Comparison of ENCODE assay signal across 3 cellular contexts in genomic region chr10:5450605-5451384, GRCh38.
TF ChIP-seq lines count a peak whose summit lies in the region.

No MANE protein-coding gene starts in this region.

TF ChIP-seq in SK-N-SH, 30 proteins besides CTCF, POLR2A, EP300 and RAD21:
- TF ChIP-seq JUND (IDR thresholded peaks at IDR 0.05) (0 out of 2 replicates have a peak, but pooled peaks have one; percentile 12), PBX3 (IDR thresholded peaks at IDR 0.05) (no peak)

TF ChIP-seq in SK-N-SH treated with all-trans-retinoic acid at 6 μM for 48 hours, 23 proteins besides CTCF, POLR2A, EP300 and RAD21:
- TF ChIP-seq ZFP30 (CRISPR knock-in tag; IDR thresholded peaks at IDR 0.05) = no peak
- TF ChIP-seq CREB5 (CRISPR knock-in tag; IDR thresholded peaks at IDR 0.05; ENCODE audit: low read depth) = no peak
- TF ChIP-seq TCF4 (CRISPR knock-in tag; IDR thresholded peaks at IDR 0.05; ENCODE audit: borderline replicate concordance) = no peak
- no peak for TF ChIP-seq SNAI2 (CRISPR knock-in tag; IDR thresholded peaks at IDR 0.05)
TF ChIP-seq in SK-N-SH treated with all-trans-retinoic acid at 6 μM for 48 hours: peak in this region for 0.

TF ChIP-seq in endothelial cell of umbilical vein, 7 proteins besides CTCF, POLR2A, EP300 and RAD21:
- TF ChIP-seq MAX (IDR thresholded peaks at IDR 0.05; ENCODE audit: insufficient read depth, insufficient read length) (no peak), FOS (IDR thresholded peaks at IDR 0.05; ENCODE audit: borderline replicate concordance, insufficient read depth, low read length) (peak; percentile 42)
TF ChIP-seq in endothelial cell of umbilical vein: peak in this region for 1.
